ENCODE assay signal across 8 cellular contexts in the genomic region with DNA sequence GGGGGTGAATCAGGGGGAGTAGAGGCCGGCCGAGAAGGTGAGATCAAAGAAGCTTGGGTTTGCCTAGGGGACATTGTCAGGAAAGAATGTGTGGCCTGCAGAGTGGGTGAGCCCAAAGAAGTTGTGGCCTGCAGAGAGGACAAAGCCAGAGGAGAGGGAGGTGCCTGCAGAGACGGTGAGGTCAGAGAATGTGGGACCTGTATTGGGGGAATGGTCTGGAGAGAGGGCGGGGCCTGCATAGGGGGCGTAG. TPM values are rescaled to one million over a fixed set of nuclear protein-coding genes. Genes with fewer than 3 reads are reported as not detected.
DNase-seq lines count a peak whose midpoint lies in the region; ATAC-seq and TF ChIP-seq lines count a peak whose summit lies in the region.

No MANE protein-coding gene starts in this region.

- H3K4me1 ChIP-seq in upper lobe of left lung: peaks cover 45 to 67% (median 48%) of the 10 kb centered on the region in 4 donors

- no peak for TF ChIP-seq EP300 in upper lobe of left lung (IDR thresholded peaks at IDR 0.05)

- POLR2A ChIA-PET in activated CD8-positive, alpha-beta T cell treated with anti-CD3 and anti-CD28 coated beads, Interleukin-2, amount 10 ng/mL, durations not matched to agents 7 days and 5 days (lab: Charles Lee): no interaction called here

- no peak for ATAC-seq in activated CD8-positive, alpha-beta T cell treated with anti-CD3 and anti-CD28 coated beads, Interleukin-2, amount 10 ng/mL, durations not matched to agents 7 days and 5 days
- peak; percentile 49 to 64 for ATAC-seq in upper lobe of left lung (ENCODE audit: low FRiP score in 2 of 2)
- no peak for ATAC-seq in HG02840 (IDR thresholded peaks at IDR 0.05; ENCODE audit: low FRiP score, unreplicated experiment)

- peak overlapping the region in 2 of 4 donors; percentile 57 to 67 for H3K27ac ChIP-seq in upper lobe of left lung

- no peak for TF ChIP-seq CTCF in upper lobe of left lung (IDR thresholded peaks at IDR 0.05)

- CTCF ChIA-PET in activated CD8-positive, alpha-beta T cell treated with anti-CD3 and anti-CD28 coated beads, Interleukin-2, amount 10 ng/mL, durations not matched to agents 7 days and 5 days (lab: Charles Lee): no interaction called here

- DNase-seq in stimulated activated CD4-positive, alpha-beta T cell treated with anti-CD3 and anti-CD28 coated beads, Interleukin-15, amount 100 ng/mL, for 48 hours (ENCODE audit: low read depth in 2 of 2): peak; percentile 37 to 47
- no peak for DNase-seq in stimulated activated CD4-positive, alpha-beta T cell treated with anti-CD3 and anti-CD28 coated beads, Interleukin-4, amount 100 ng/mL, for 4 hours
- peak; percentile 64 for DNase-seq in activated CD8-positive, alpha-beta T cell treated with anti-CD3 and anti-CD28 coated beads, Interleukin-2, amount 10 ng/mL, durations not matched to agents 7 days and 5 days
- DNase-seq in immature natural killer cell: no peak
- DNase-seq in upper lobe of left lung: no peak
- DNase-seq in activated gamma-delta T cell (lab: John Stamatoyannopoulos, UW): no peak
- DNase-seq in iPS-NIHi11 (ENCODE audit: low spot score): no peak

- H3K27ac Mint-ChIP-seq in activated CD8-positive, alpha-beta T cell treated with anti-CD3 and anti-CD28 coated beads, Interleukin-2, amount 10 ng/mL, durations not matched to agents 7 days and 5 days: peak overlapping the region; percentile 11
- H3K27ac Mint-ChIP-seq in immature natural killer cell: peak overlapping the region in 3 of 6 donors; percentile 49 to 67 (median 58)

- H3K36me3 ChIP-seq in upper lobe of left lung: no peaks in the 10 kb centered on the region

- no peaks in the 10 kb centered on the region for H3K9me3 Mint-ChIP-seq in activated CD8-positive, alpha-beta T cell treated with anti-CD3 and anti-CD28 coated beads, Interleukin-2, amount 10 ng/mL, durations not matched to agents 7 days and 5 days (ENCODE audit: insufficient read depth)
- H3K9me3 Mint-ChIP-seq in immature natural killer cell: no peaks in the 10 kb centered on the region

- H3K4me3 ChIP-seq in upper lobe of left lung: peak overlapping the region in 1 of 4 donors; percentile 33

- H3K27me3 ChIP-seq in upper lobe of left lung: peaks cover 0 to 30% (median 16%) of the 10 kb centered on the region in 4 donors

- H3K9me3 ChIP-seq in upper lobe of left lung: no peaks in the 10 kb centered on the region

- TF ChIP-seq POLR2A in upper lobe of left lung (IDR thresholded peaks at IDR 0.05): no peak

- WGBS in upper lobe of left lung, 2 donors: 18 to 25% methylated on average over 5 of the region's 5 CpGs

- peaks cover 43% of the 10 kb centered on the region for H3K4me1 Mint-ChIP-seq in activated CD8-positive, alpha-beta T cell treated with anti-CD3 and anti-CD28 coated beads, Interleukin-2, amount 10 ng/mL, durations not matched to agents 7 days and 5 days (ENCODE audit: low read depth)
- H3K4me1 Mint-ChIP-seq in immature natural killer cell: peaks cover 14 to 47% of the 10 kb centered on the region in 2 donors

- no peaks in the 10 kb centered on the region for H3K36me3 Mint-ChIP-seq in activated CD8-positive, alpha-beta T cell treated with anti-CD3 and anti-CD28 coated beads, Interleukin-2, amount 10 ng/mL, durations not matched to agents 7 days and 5 days (ENCODE audit: low read depth)
- no peaks in the 10 kb centered on the region for H3K36me3 Mint-ChIP-seq in immature natural killer cell

- peaks cover 42% of the 10 kb centered on the region for H3K27me3 Mint-ChIP-seq in activated CD8-positive, alpha-beta T cell treated with anti-CD3 and anti-CD28 coated beads, Interleukin-2, amount 10 ng/mL, durations not matched to agents 7 days and 5 days (ENCODE audit: low read depth)
- peaks cover 11 to 28% (median 13%) of the 10 kb centered on the region in 3 donors for H3K27me3 Mint-ChIP-seq in immature natural killer cell (ENCODE audit: low read depth in 3 of 3)

- H3K4me3 Mint-ChIP-seq in activated CD8-positive, alpha-beta T cell treated with anti-CD3 and anti-CD28 coated beads, Interleukin-2, amount 10 ng/mL, durations not matched to agents 7 days and 5 days: peak overlapping the region; percentile 15
- peak overlapping the region; percentile 62 to 79 (median 70) for H3K4me3 Mint-ChIP-seq in immature natural killer cell

RNA-seq across cellular contexts. Expression of a gene that starts 3.0 kb away (rescaled TPM):
- total RNA-seq in activated CD8-positive, alpha-beta T cell treated with anti-CD3 and anti-CD28 coated beads, Interleukin-2, amount 10 ng/mL, durations not matched to agents 7 days and 5 days: under 1 TPM; 0.08 to 0.10 TPM
- not detected for polyA plus RNA-seq in immature natural killer cell
- total RNA-seq in upper lobe of left lung: 1 to 10 TPM in 5 of 6 donors, under 1 TPM in 1; 0.46 to 9.4 (median 2.7) TPM

RNA-seq across cellular contexts. Expression of a gene that starts 17.1 kb away (rescaled TPM):
- total RNA-seq in activated CD8-positive, alpha-beta T cell treated with anti-CD3 and anti-CD28 coated beads, Interleukin-2, amount 10 ng/mL, durations not matched to agents 7 days and 5 days: not detected
- not detected for polyA plus RNA-seq in immature natural killer cell
- total RNA-seq in upper lobe of left lung: 10 to 100 TPM in 1 of 6 donors, 1 to 10 TPM in 5; 1.0 to 11.7 (median 6.9) TPM

RNA-seq across cellular contexts. Expression of a gene that starts 32.5 kb away (rescaled TPM):
- total RNA-seq in activated CD8-positive, alpha-beta T cell treated with anti-CD3 and anti-CD28 coated beads, Interleukin-2, amount 10 ng/mL, durations not matched to agents 7 days and 5 days: 10 to 100 TPM; 36.5 to 39.9 TPM
- polyA plus RNA-seq in immature natural killer cell: 1 to 10 TPM; 2.0 to 4.4 (median 2.7) TPM
- 10 to 100 TPM; 21.1 to 61.8 (median 33.0) TPM for total RNA-seq in upper lobe of left lung

RNA-seq across cellular contexts. Expression of a gene that starts 41.2 kb away (rescaled TPM):
- total RNA-seq in activated CD8-positive, alpha-beta T cell treated with anti-CD3 and anti-CD28 coated beads, Interleukin-2, amount 10 ng/mL, durations not matched to agents 7 days and 5 days: 1 to 10 TPM; 8.0 to 9.3 TPM
- polyA plus RNA-seq in immature natural killer cell: 1 to 10 TPM; 1.6 to 5.1 (median 2.7) TPM
- 10 to 100 TPM; 12.0 to 24.1 (median 15.6) TPM for total RNA-seq in upper lobe of left lung

RNA-seq across cellular contexts. Expression of a gene that starts 43.4 kb away (rescaled TPM):
- total RNA-seq in activated CD8-positive, alpha-beta T cell treated with anti-CD3 and anti-CD28 coated beads, Interleukin-2, amount 10 ng/mL, durations not matched to agents 7 days and 5 days: 1 to 10 TPM; 2.7 to 3.6 TPM
- polyA plus RNA-seq in immature natural killer cell: under 1 TPM in 1 of 3 donors, not detected in 2; 0.86 TPM
- 1 to 10 TPM in 1 of 6 donors, under 1 TPM in 1, not detected in 4; 0.37 to 1.1 TPM for total RNA-seq in upper lobe of left lung

Comparison
In these comparisons a context has a peak if more than half of its experiments do, and no peak if none do; other contexts are left out.
1. DNase-seq: peak in stimulated activated CD4-positive, alpha-beta T cell treated with anti-CD3 and anti-CD28 coated beads, Interleukin-15, amount 100 ng/mL, for 48 hours (2 of 2) and activated CD8-positive, alpha-beta T cell treated with anti-CD3 and anti-CD28 coated beads, Interleukin-2, amount 10 ng/mL, durations not matched to agents 7 days and 5 days (single experiment); none in stimulated activated CD4-positive, alpha-beta T cell treated with anti-CD3 and anti-CD28 coated beads, Interleukin-4, amount 100 ng/mL, for 4 hours (0 of 2), immature natural killer cell (0 of 3), upper lobe of left lung (0 of 2), activated gamma-delta T cell (single experiment) and iPS-NIHi11 (single experiment).
2. ATAC-seq: peak in upper lobe of left lung (2 of 2); none in activated CD8-positive, alpha-beta T cell treated with anti-CD3 and anti-CD28 coated beads, Interleukin-2, amount 10 ng/mL, durations not matched to agents 7 days and 5 days (single experiment) and HG02840 (single experiment).